Comparison of ENCODE assay signal across 1 cellular context in the genomic region with DNA sequence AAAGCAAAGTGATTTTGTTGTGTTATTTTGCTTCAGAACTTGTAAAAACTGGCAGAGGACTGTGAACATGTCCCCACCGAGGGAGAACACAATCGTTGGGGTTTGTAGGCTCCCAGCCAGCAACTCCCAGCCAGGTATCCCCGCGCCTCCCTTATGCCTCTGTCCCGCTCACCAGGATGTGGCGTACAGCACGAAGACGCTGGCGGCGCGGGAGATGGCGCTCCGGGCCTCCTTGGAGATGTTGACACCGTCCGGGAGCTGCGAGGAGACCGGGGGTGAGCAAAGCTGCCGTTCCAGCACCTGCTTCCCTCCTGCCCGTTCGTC.
TF ChIP-seq lines count a peak whose summit lies in the region.

No MANE protein-coding gene starts in this region.

TF ChIP-seq in HEK293, 187 proteins besides CTCF, POLR2A, EP300 and RAD21 (continued from another document):
- TF ChIP-seq, protein P1, sequence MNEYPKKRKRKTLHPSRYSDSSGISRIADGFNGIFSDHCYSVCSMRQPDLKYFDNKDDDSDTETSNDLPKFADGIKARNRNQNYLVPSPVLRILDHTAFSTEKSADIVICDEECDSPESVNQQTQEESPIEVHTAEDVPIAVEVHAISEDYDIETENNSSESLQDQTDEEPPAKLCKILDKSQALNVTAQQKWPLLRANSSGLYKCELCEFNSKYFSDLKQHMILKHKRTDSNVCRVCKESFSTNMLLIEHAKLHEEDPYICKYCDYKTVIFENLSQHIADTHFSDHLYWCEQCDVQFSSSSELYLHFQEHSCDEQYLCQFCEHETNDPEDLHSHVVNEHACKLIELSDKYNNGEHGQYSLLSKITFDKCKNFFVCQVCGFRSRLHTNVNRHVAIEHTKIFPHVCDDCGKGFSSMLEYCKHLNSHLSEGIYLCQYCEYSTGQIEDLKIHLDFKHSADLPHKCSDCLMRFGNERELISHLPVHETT (tag by site-specific recombination; IDR thresholded peaks at IDR 0.05) = no peak
- no peak for TF ChIP-seq ZNF544 (tag by site-specific recombination; IDR thresholded peaks at IDR 0.05)
- TF ChIP-seq, protein P2, sequence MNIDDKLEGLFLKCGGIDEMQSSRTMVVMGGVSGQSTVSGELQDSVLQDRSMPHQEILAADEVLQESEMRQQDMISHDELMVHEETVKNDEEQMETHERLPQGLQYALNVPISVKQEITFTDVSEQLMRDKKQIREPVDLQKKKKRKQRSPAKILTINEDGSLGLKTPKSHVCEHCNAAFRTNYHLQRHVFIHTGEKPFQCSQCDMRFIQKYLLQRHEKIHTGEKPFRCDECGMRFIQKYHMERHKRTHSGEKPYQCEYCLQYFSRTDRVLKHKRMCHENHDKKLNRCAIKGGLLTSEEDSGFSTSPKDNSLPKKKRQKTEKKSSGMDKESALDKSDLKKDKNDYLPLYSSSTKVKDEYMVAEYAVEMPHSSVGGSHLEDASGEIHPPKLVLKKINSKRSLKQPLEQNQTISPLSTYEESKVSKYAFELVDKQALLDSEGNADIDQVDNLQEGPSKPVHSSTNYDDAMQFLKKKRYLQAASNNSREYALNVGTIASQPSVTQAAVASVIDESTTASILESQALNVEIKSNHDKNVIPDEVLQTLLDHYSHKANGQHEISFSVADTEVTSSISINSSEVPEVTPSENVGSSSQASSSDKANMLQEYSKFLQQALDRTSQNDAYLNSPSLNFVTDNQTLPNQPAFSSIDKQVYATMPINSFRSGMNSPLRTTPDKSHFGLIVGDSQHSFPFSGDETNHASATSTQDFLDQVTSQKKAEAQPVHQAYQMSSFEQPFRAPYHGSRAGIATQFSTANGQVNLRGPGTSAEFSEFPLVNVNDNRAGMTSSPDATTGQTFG (tag by site-specific recombination; IDR thresholded peaks at IDR 0.05; ENCODE audit: borderline replicate concordance) = no peak
- TF ChIP-seq ZNF76 (tag by site-specific recombination; IDR thresholded peaks at IDR 0.05; ENCODE audit: borderline replicate concordance, low read depth) = no peak
TF ChIP-seq in HEK293: peak in this region for 0.
